8 cellular contexts compared by ENCODE assay signal in genomic region chrX:154002215-154002719, GRCh38. TPM values are rescaled to one million over a fixed set of nuclear protein-coding genes. Genes with fewer than 3 reads are reported as not detected.
DNase-seq lines count a peak whose midpoint lies in the region; ATAC-seq lines count a peak whose summit lies in the region.

No MANE protein-coding gene starts in this region.

- DNase-seq in DMS79 treated with DMSO at 0.1 percent for 48 hours (lab: John Stamatoyannopoulos, UW) (peak; percentile 7), DMS79 (lab: John Stamatoyannopoulos, UW) (no peak), HT1080 (ENCODE audit: low read depth) (peak; percentile 6), SIG-M5 (lab: John Stamatoyannopoulos, UW) (peak; percentile 32), mesenchymal stem cell (peak; percentile 51), NCI-H1694 (lab: John Stamatoyannopoulos, UW) (no peak)
- peak; percentile 28 for DNase-seq in central memory CD4-positive, alpha-beta T cell

- peak overlapping the region; percentile 53 for H3K9ac ChIP-seq in mesenchymal stem cell (ENCODE audit: low read length)

- peak overlapping the region in 1 of 2 experiments; percentile 86 for H3K14ac ChIP-seq in mesenchymal stem cell (ENCODE audit: low read length in 2 of 2)

- no peak overlapping the region for H2BK15ac ChIP-seq in mesenchymal stem cell (ENCODE audit: low read depth, poor library complexity, severe bottlenecking)

- H3K18ac ChIP-seq in mesenchymal stem cell (ENCODE audit: low read depth in 1 of 2, low read length in 2 of 2), result peak overlapping the region in 1 of 2 experiments; percentile 57

- H3K4me1 ChIP-seq in mesenchymal stem cell (ENCODE audit: control insufficient read depth, insufficient read depth, low read depth, low read length), result peaks cover 6% of the 10 kb centered on the region

- no peak overlapping the region for H3K4me3 ChIP-seq in mesenchymal stem cell (ENCODE audit: insufficient read depth in 1 of 2, low read depth in 1 of 2, low read length in 2 of 2)

- no peak overlapping the region for H2BK120ac ChIP-seq in mesenchymal stem cell (ENCODE audit: low read depth, low read length)

- peak overlapping the region; percentile 75 for H4K91ac ChIP-seq in mesenchymal stem cell (ENCODE audit: low read length)

- no peak for ATAC-seq in HG02938 (IDR thresholded peaks at IDR 0.05; ENCODE audit: unreplicated experiment)

- peak overlapping the region; percentile 70 for H4K8ac ChIP-seq in mesenchymal stem cell (ENCODE audit: low read length)

- no peak overlapping the region for H3K27ac ChIP-seq in mesenchymal stem cell (ENCODE audit: low read length, poor library complexity, severe bottlenecking)

- WGBS in mesenchymal stem cell, result 93% methylated on average over 17 of the region's 17 CpGs

- peak overlapping the region in 1 of 2 experiments; percentile 89 for H2BK12ac ChIP-seq in mesenchymal stem cell (ENCODE audit: low read length in 2 of 2)

- H3K4me2 ChIP-seq in mesenchymal stem cell (ENCODE audit: low read length, poor library complexity, severe bottlenecking), result no peak overlapping the region

- peaks cover 7 to 15% of the 10 kb centered on the region in 2 experiments for H3K36me3 ChIP-seq in mesenchymal stem cell (ENCODE audit: control insufficient read depth in 1 of 2, insufficient read depth in 2 of 2, low read depth in 1 of 2, low read length in 2 of 2)

- no peak overlapping the region for H2AFZ ChIP-seq in mesenchymal stem cell (ENCODE audit: low read depth, low read length)

- no peaks in the 10 kb centered on the region for H3K9me3 ChIP-seq in mesenchymal stem cell (ENCODE audit: control insufficient read depth, low read length)

- peak overlapping the region; percentile 81 for H2BK5ac ChIP-seq in mesenchymal stem cell (ENCODE audit: low read depth, low read length, poor library complexity, severe bottlenecking)

- no peak overlapping the region for H3K23ac ChIP-seq in mesenchymal stem cell (ENCODE audit: low read length in 2 of 2)

- no peaks in the 10 kb centered on the region for H3K79me1 ChIP-seq in mesenchymal stem cell (replicated peaks; ENCODE audit: low read length, poor library complexity, severe bottlenecking)

- H3K27me3 ChIP-seq in mesenchymal stem cell (ENCODE audit: control insufficient read depth in 1 of 2, insufficient read depth in 1 of 2, low read length in 2 of 2), result peaks cover 0 to 24% of the 10 kb centered on the region in 2 experiments

- H3K4ac ChIP-seq in mesenchymal stem cell (ENCODE audit: low read depth in 1 of 2, low read length in 2 of 2), result peak overlapping the region; percentile 46 to 49

- H2AK5ac ChIP-seq in mesenchymal stem cell (ENCODE audit: low read length, severe bottlenecking), result no peak overlapping the region

RNA-seq across cellular contexts. Expression of gene IRAK1, which starts 17.4 kb away (rescaled TPM):
- 200 and 232 TPM in 2 replicates for total RNA-seq in HT1080 (2014; rRNA removed; shearing (Covaris generic))
- 146 and 149 TPM in 2 replicates for polyA plus RNA-seq in HT1080 (2015; cell fraction: cytosol; rRNA removed)
- 105 and 129 TPM in 2 replicates for polyA plus RNA-seq in HT1080 (2015; cell fraction: nucleus; rRNA removed)
- 92.3 TPM for polyA plus RNA-seq in mesenchymal stem cell (2013, experiment 1 of 2)
- polyA plus RNA-seq in mesenchymal stem cell (2013, experiment 2 of 2), result 88.1 TPM

RNA-seq across cellular contexts. Expression of gene TMEM187, which starts 29.7 kb away (rescaled TPM):
- total RNA-seq in HT1080 (2014; rRNA removed; shearing (Covaris generic)), result 4.8 and 11.6 TPM in 2 replicates
- polyA plus RNA-seq in HT1080 (2015; cell fraction: cytosol; rRNA removed), result 5.1 and 5.8 TPM in 2 replicates
- 8.4 and 9.4 TPM in 2 replicates for polyA plus RNA-seq in HT1080 (2015; cell fraction: nucleus; rRNA removed)
- 5.8 TPM for polyA plus RNA-seq in mesenchymal stem cell (2013, experiment 1 of 2)
- 5.5 TPM for polyA plus RNA-seq in mesenchymal stem cell (2013, experiment 2 of 2)

RNA-seq across cellular contexts. Expression of gene HCFC1, which starts 30.6 kb away (rescaled TPM):
- 38.9 and 60.0 TPM in 2 replicates for total RNA-seq in HT1080 (2014; rRNA removed; shearing (Covaris generic))
- 42.7 and 43.9 TPM in 2 replicates for polyA plus RNA-seq in HT1080 (2015; cell fraction: cytosol; rRNA removed)
- 83.1 and 92.8 TPM in 2 replicates for polyA plus RNA-seq in HT1080 (2015; cell fraction: nucleus; rRNA removed)
- polyA plus RNA-seq in mesenchymal stem cell (2013, experiment 1 of 2), result 27.2 TPM
- polyA plus RNA-seq in mesenchymal stem cell (2013, experiment 2 of 2), result 23.7 TPM

RNA-seq across cellular contexts. Expression of gene RENBP, which starts 57.8 kb away (rescaled TPM):
- 1.0 TPM in 1 of 2 replicates, not detected in the other for total RNA-seq in HT1080 (2014; rRNA removed; shearing (Covaris generic))
- not detected in 2 replicates for polyA plus RNA-seq in HT1080 (2015; cell fraction: cytosol; rRNA removed)
- polyA plus RNA-seq in HT1080 (2015; cell fraction: nucleus; rRNA removed), result not detected in 2 replicates
- 20.4 TPM for polyA plus RNA-seq in mesenchymal stem cell (2013, experiment 1 of 2)
- 17.0 TPM for polyA plus RNA-seq in mesenchymal stem cell (2013, experiment 2 of 2)

Comparison
In these comparisons a context has a peak if more than half of its experiments do, and no peak if none do; other contexts are left out.
1. DNase-seq: peak in DMS79 treated with DMSO at 0.1 percent for 48 hours (single experiment), HT1080 (single experiment), SIG-M5 (single experiment), central memory CD4-positive, alpha-beta T cell (single experiment) and mesenchymal stem cell (single experiment); none in DMS79 (single experiment) and NCI-H1694 (single experiment).